In the genomic region with DNA sequence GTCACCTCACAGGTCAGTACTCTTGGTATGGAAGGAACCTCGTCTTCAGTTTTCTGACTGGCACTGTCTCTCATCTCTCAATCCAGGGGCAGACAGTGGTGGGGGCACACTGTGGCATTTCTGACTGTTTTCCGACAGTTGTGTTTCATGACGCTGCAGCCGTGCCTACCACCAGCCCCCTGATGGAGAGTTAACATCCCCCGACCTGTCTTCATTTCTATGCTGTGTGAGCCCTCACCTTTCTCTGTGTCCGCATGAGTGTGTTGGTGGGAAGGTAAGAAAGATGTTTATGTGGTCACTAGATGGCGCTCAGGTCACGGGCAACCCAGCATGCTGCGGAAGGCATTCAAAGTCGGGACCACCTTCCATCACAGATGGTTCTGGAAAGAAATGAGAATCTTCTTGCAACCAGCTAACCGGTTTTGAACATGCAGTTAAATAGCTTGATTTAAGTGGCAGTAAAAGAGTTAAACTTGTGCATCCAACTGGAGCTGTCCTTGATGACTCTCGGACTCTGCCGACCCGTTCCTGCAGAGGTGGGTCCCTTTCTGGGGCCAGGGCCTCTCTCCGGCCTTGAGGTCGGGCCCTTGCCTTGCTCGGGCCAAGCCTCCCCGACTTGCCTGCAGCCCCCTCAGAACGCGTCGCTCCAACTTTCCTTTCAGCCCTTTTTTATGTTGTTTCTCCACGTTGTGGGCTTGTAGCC, we compare ENCODE assay signal across 8 cellular contexts.
DNase-seq lines count a peak whose midpoint lies in the region; ATAC-seq and TF ChIP-seq lines count a peak whose summit lies in the region.

No MANE protein-coding gene starts in this region.

- no peaks in the 10 kb centered on the region; a peak in 1 of 4 replicates for H3K4me1 ChIP-seq in SK-N-SH (ENCODE audit: control insufficient read depth in 1 of 2, insufficient read depth in 2 of 2, low read depth in 1 of 2, low read length in 1 of 2)
- H3K4me1 ChIP-seq in ascending aorta: no peaks in the 10 kb centered on the region

- no peaks in the 10 kb centered on the region for H3K9me3 ChIP-seq in SK-N-SH
- H3K9me3 ChIP-seq in ascending aorta: no peaks in the 10 kb centered on the region

- ATAC-seq in GM18861 (IDR thresholded peaks at IDR 0.05; ENCODE audit: unreplicated experiment) (peak; percentile 60), left ventricle myocardium superior (peak; percentile 76)

- TF ChIP-seq RAD21 in SK-N-SH (IDR thresholded peaks at IDR 0.05; ENCODE audit: low read length): peak; percentile 97

- peak; percentile 77 for DNase-seq in AG20443 (ENCODE audit: low spot score)
- DNase-seq in SK-N-SH: peak; percentile 82
- DNase-seq in ascending aorta (ENCODE audit: low spot score in 2 of 2): peak in 1 of 2 donors; percentile 76
- peak; percentile 52 for DNase-seq in left ventricle myocardium superior
- DNase-seq in retina: peak; percentile 83
- DNase-seq in cortex of kidney (lab: John Stamatoyannopoulos, UW): no peak

- H4K20me1 ChIP-seq in SK-N-SH (ENCODE audit: insufficient read depth): no peaks in the 10 kb centered on the region

- H3K9ac ChIP-seq in SK-N-SH: no peak overlapping the region

- H3K4me2 ChIP-seq in SK-N-SH: peak overlapping the region; percentile 49; the same call in 1 of the 2 replicates

- 29% methylated on average over 20 of the region's 22 CpGs for WGBS in SK-N-SH (ENCODE audit: low lambda C conversion rate)

- no peak for TF ChIP-seq EP300 in SK-N-SH (IDR thresholded peaks at IDR 0.05; ENCODE audit: borderline replicate concordance in 1 of 2, low read depth in 1 of 2, low read length in 1 of 2)

- H3F3A ChIP-seq in SK-N-SH (replicated peaks; ENCODE audit: insufficient read depth): no peaks in the 10 kb centered on the region

- H3K4me3 ChIP-seq in SK-N-SH (ENCODE audit: low read depth in 2 of 2, low read length in 1 of 2) (peak overlapping the region; percentile 12 to 19; a peak in 2 of 4 replicates), ascending aorta (no peak overlapping the region)

- no peaks in the 10 kb centered on the region for H3K79me2 ChIP-seq in SK-N-SH (ENCODE audit: insufficient read depth)

- H3K36me3 ChIP-seq in SK-N-SH (replicated peaks in 1 of 2; ENCODE audit: control insufficient read depth in 1 of 2, insufficient read depth in 2 of 2, low read length in 1 of 2) (no peaks in the 10 kb centered on the region), ascending aorta (no peaks in the 10 kb centered on the region)

- peak; percentile 58 for TF ChIP-seq CTCF in LNCAP (IDR thresholded peaks at IDR 0.05)
- peak; percentile 81 for TF ChIP-seq CTCF in SK-N-SH (IDR thresholded peaks at IDR 0.05)
- peak; percentile 74 to 84 (median 75) for TF ChIP-seq CTCF in ascending aorta (IDR thresholded peaks at IDR 0.05)

- no peak overlapping the region for H2AFZ ChIP-seq in SK-N-SH (ENCODE audit: low read depth)

- intact Hi-C loops in ascending aorta (cut with DNase I) (loop anchor here (5.0 kb wide), 5 partner anchors 142 to 1032 kb away; no protein-coding TSS in a partner anchor), left ventricle myocardium superior (cut with micrococcal nuclease) (loop anchor here (10.0 kb wide), 1 partner anchor 599 kb away; a partner anchor contains a TSS)

- H3K27ac ChIP-seq in SK-N-SH (ENCODE audit: low read depth in 2 of 2, low read length in 1 of 2) (no peak overlapping the region), ascending aorta (no peak overlapping the region)

- CTCF ChIA-PET in SK-N-SH (lab: Yijun Ruan, JAX): interaction anchor here (0.6 to 6.3 kb wide), 45 partner anchors 9 to 1342 kb away, joined by 3 to 70 read pairs (median 3); a partner anchor contains a TSS

- POLR2A ChIA-PET in SK-N-SH (lab: Yijun Ruan, JAX): no interaction called here

- no peaks in the 10 kb centered on the region; the same call in 1 of the 2 replicates for H3K27me3 ChIP-seq in SK-N-SH (ENCODE audit: insufficient read depth)
- H3K27me3 ChIP-seq in ascending aorta: no peaks in the 10 kb centered on the region

- no peaks in the 10 kb centered on the region for H3K9me2 ChIP-seq in SK-N-SH

TF ChIP-seq in SK-N-SH, 30 proteins besides CTCF, POLR2A, EP300 and RAD21:
- peak; percentile 72 for TF ChIP-seq SMC3 (IDR thresholded peaks at IDR 0.05; ENCODE audit: low read depth, low read length)
- TF ChIP-seq CHD2 (IDR thresholded peaks at IDR 0.05; ENCODE audit: low read length, partially characterized antibody): peak; percentile 21
- no peak for TF ChIP-seq SIN3A (IDR thresholded peaks at IDR 0.05; ENCODE audit: borderline replicate concordance, low read depth, low read length)

Comparison
In these comparisons a context has a peak if more than half of its experiments do, and no peak if none do; other contexts are left out.
1. H3K4me3 ChIP-seq: peak in SK-N-SH (2 of 2); none in ascending aorta (0 of 2).
2. Peak in every context shown above with its lines, with median percentiles within 50 percentile points of each other: CTCF ChIP-seq.